In the genomic region with DNA sequence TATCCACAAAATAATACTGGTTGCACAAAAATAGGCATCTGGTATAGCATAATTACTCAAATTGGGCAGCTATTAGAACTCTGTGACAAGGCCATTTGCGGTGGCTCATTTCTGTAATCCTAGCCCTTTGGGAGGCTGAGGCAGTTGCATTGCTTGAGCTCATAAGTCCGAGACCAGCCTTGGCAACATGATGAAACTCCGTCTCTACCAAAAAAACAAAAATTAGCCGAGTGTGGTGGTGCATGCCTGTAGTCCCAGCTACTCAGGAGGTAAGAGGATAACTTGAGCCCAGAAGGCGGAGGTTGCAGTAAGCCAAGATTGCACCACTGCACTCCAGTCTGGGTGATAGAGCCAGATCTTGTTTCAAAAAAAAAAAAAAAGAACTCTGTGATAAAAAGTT, we compare ENCODE assay signal across 29 cellular contexts. TPM values are rescaled to one million over a fixed set of nuclear protein-coding genes. Genes with fewer than 3 reads are reported as not detected.
"Had no signal": no experiment of that assay in that cellular context is flagged by ENCODE, and none has a peak within 500 bp of the region (broad histone marks: within the 10 kb centered on the region; RNA-seq: fewer than 3 reads in every experiment).

No MANE protein-coding gene starts in this region.

- H3K36me3 ChIP-seq: ascending aorta, gastrocnemius medialis had no signal

- H3K4me1 ChIP-seq: foreskin keratinocyte had no signal

- H3K4me3 Mint-ChIP-seq: activated CD4-positive, alpha-beta memory T cell treated with anti-CD3 and anti-CD28 coated beads for 36 hours; activated CD8-positive, alpha-beta memory T cell treated with anti-CD3 and anti-CD28 coated beads, Interleukin-2, amount 10 ng/mL, durations not matched to agents 7 days and 5 days; activated CD8-positive, alpha-beta T cell treated with anti-CD3 and anti-CD28 coated beads, Interleukin-2, amount 10 ng/mL, durations not matched to agents 7 days and 5 days; activated naive CD4-positive, alpha-beta T cell treated with anti-CD3 and anti-CD28 coated beads, Interleukin-2, amount 10 ng/mL, durations not matched to agents 7 days and 5 days; activated naive CD8-positive, alpha-beta T cell treated with anti-CD3 and anti-CD28 coated beads, Interleukin-2, amount 10 ng/mL, durations not matched to agents 7 days and 5 days; brain; central memory CD8-positive, alpha-beta T cell; dendritic cell treated with granulocyte-macrophage colony-stimulating factor and Interleukin-4, amounts not matched to agents 40 ng/mL and 50 ng/mL, for 4 days; endodermal cell had no signal

- H3K27me3 Mint-ChIP-seq: activated CD4-positive, alpha-beta memory T cell treated with anti-CD3 and anti-CD28 coated beads for 36 hours; activated CD8-positive, alpha-beta memory T cell treated with anti-CD3 and anti-CD28 coated beads, Interleukin-2, amount 10 ng/mL, durations not matched to agents 7 days and 5 days; activated naive CD4-positive, alpha-beta T cell treated with anti-CD3 and anti-CD28 coated beads, Interleukin-2, amount 10 ng/mL, durations not matched to agents 7 days and 5 days; activated naive CD8-positive, alpha-beta T cell treated with anti-CD3 and anti-CD28 coated beads, Interleukin-2, amount 10 ng/mL, durations not matched to agents 7 days and 5 days; brain had no signal

- H3K9me3 Mint-ChIP-seq: activated CD4-positive, alpha-beta memory T cell treated with anti-CD3 and anti-CD28 coated beads for 36 hours; activated naive CD4-positive, alpha-beta T cell treated with anti-CD3 and anti-CD28 coated beads, Interleukin-2, amount 10 ng/mL, durations not matched to agents 7 days and 5 days; brain; central memory CD8-positive, alpha-beta T cell; dendritic cell treated with granulocyte-macrophage colony-stimulating factor and Interleukin-4, amounts not matched to agents 40 ng/mL and 50 ng/mL, for 4 days; endodermal cell had no signal

- H3K36me3 Mint-ChIP-seq: activated CD4-positive, alpha-beta memory T cell treated with anti-CD3 and anti-CD28 coated beads for 36 hours; activated CD8-positive, alpha-beta memory T cell treated with anti-CD3 and anti-CD28 coated beads, Interleukin-2, amount 10 ng/mL, durations not matched to agents 7 days and 5 days; activated naive CD4-positive, alpha-beta T cell treated with anti-CD3 and anti-CD28 coated beads, Interleukin-2, amount 10 ng/mL, durations not matched to agents 7 days and 5 days; activated naive CD4-positive, alpha-beta T cell treated with anti-CD3 and anti-CD28 coated beads, Interleukin-2, amount 50 U/mL, for 72 hours; activated naive CD8-positive, alpha-beta T cell treated with anti-CD3 and anti-CD28 coated beads, Interleukin-2, amount 10 ng/mL, durations not matched to agents 7 days and 5 days had no signal

- H3K27ac Mint-ChIP-seq: activated CD4-positive, alpha-beta memory T cell treated with anti-CD3 and anti-CD28 coated beads for 36 hours; activated CD8-positive, alpha-beta memory T cell treated with anti-CD3 and anti-CD28 coated beads, Interleukin-2, amount 10 ng/mL, durations not matched to agents 7 days and 5 days; activated CD8-positive, alpha-beta T cell treated with anti-CD3 and anti-CD28 coated beads, Interleukin-2, amount 10 ng/mL, durations not matched to agents 7 days and 5 days; activated naive CD4-positive, alpha-beta T cell treated with anti-CD3 and anti-CD28 coated beads, Interleukin-2, amount 10 ng/mL, durations not matched to agents 7 days and 5 days; activated naive CD4-positive, alpha-beta T cell treated with anti-CD3 and anti-CD28 coated beads, Interleukin-2, amount 50 U/mL, for 72 hours; activated naive CD8-positive, alpha-beta T cell treated with anti-CD3 and anti-CD28 coated beads, Interleukin-2, amount 10 ng/mL, durations not matched to agents 7 days and 5 days; dendritic cell treated with granulocyte-macrophage colony-stimulating factor and Interleukin-4, amounts not matched to agents 40 ng/mL and 50 ng/mL, for 4 days; endodermal cell had no signal

- DNase-seq: activated CD4-positive, alpha-beta memory T cell treated with anti-CD3 and anti-CD28 coated beads for 36 hours; activated CD4-positive, alpha-beta T cell treated with anti-CD3 and anti-CD28 coated beads for 1 hour; activated CD4-positive, alpha-beta T cell treated with anti-CD3 and anti-CD28 coated beads for 4 hours; activated CD8-positive, alpha-beta memory T cell treated with anti-CD3 and anti-CD28 coated beads, Interleukin-2, amount 10 ng/mL, durations not matched to agents 7 days and 5 days; activated CD8-positive, alpha-beta memory T cell treated with anti-CD3 and anti-CD28 coated beads, Interleukin-2, amount 50 U/mL, for 4 hours; activated CD8-positive, alpha-beta T cell treated with anti-CD3 and anti-CD28 coated beads, Interleukin-2, amount 10 ng/mL, durations not matched to agents 7 days and 5 days; activated gamma-delta T cell; activated naive CD4-positive, alpha-beta T cell; activated naive CD4-positive, alpha-beta T cell treated with anti-CD3 and anti-CD28 coated beads, Interleukin-2, amount 10 ng/mL, durations not matched to agents 7 days and 5 days; activated naive CD8-positive, alpha-beta T cell treated with anti-CD3 and anti-CD28 coated beads, Interleukin-2, amount 10 ng/mL, durations not matched to agents 7 days and 5 days; activated T-cell treated with anti-CD3 and anti-CD28 coated beads, Interleukin-2, amount 50 U/mL, for 1 hour; activated T-cell treated with anti-CD3 and anti-CD28 coated beads, Interleukin-2, amount 50 U/mL, for 48 hours; dorsolateral prefrontal cortex; effector memory CD4-positive, alpha-beta T cell; endodermal cell; foreskin keratinocyte; gastrocnemius medialis; glutamatergic neuron; heart left ventricle; T-helper 2 cell had no signal

- H3K27me3 ChIP-seq: ascending aorta, foreskin keratinocyte, gastrocnemius medialis, heart left ventricle had no signal

- H3K27ac ChIP-seq: ascending aorta, coronary artery, foreskin keratinocyte, gastrocnemius medialis had no signal

- H3K9me3 ChIP-seq: ascending aorta, gastrocnemius medialis, heart left ventricle had no signal

- H3K4me3 ChIP-seq: ascending aorta, coronary artery, dorsolateral prefrontal cortex, gastrocnemius medialis, heart left ventricle had no signal

- ATAC-seq: activated CD8-positive, alpha-beta memory T cell treated with anti-CD3 and anti-CD28 coated beads, Interleukin-2, amount 10 ng/mL, durations not matched to agents 7 days and 5 days; activated CD8-positive, alpha-beta T cell treated with anti-CD3 and anti-CD28 coated beads, Interleukin-2, amount 10 ng/mL, durations not matched to agents 7 days and 5 days; activated naive CD4-positive, alpha-beta T cell treated with anti-CD3 and anti-CD28 coated beads, Interleukin-2, amount 50 U/mL, for 72 hours; esophagus mucosa; foreskin keratinocyte; gastrocnemius medialis; heart left ventricle had no signal

- H3K4me1 Mint-ChIP-seq: activated CD8-positive, alpha-beta memory T cell treated with anti-CD3 and anti-CD28 coated beads, Interleukin-2, amount 10 ng/mL, durations not matched to agents 7 days and 5 days; activated naive CD4-positive, alpha-beta T cell treated with anti-CD3 and anti-CD28 coated beads, Interleukin-2, amount 10 ng/mL, durations not matched to agents 7 days and 5 days; activated naive CD8-positive, alpha-beta T cell treated with anti-CD3 and anti-CD28 coated beads, Interleukin-2, amount 10 ng/mL, durations not matched to agents 7 days and 5 days; central memory CD8-positive, alpha-beta T cell had no signal

RNA-seq across cellular contexts. Expression of gene PLPP3, which starts 36.7 kb away (rescaled TPM):
- total RNA-seq: activated CD4-positive, alpha-beta memory T cell treated with anti-CD3 and anti-CD28 coated beads for 36 hours; activated CD8-positive, alpha-beta memory T cell treated with anti-CD3 and anti-CD28 coated beads for 36 hours; activated CD8-positive, alpha-beta memory T cell treated with anti-CD3 and anti-CD28 coated beads, Interleukin-2, amount 10 ng/mL, durations not matched to agents 7 days and 5 days; activated CD8-positive, alpha-beta T cell treated with anti-CD3 and anti-CD28 coated beads, Interleukin-2, amount 10 ng/mL, durations not matched to agents 7 days and 5 days; activated naive CD4-positive, alpha-beta T cell treated with anti-CD3 and anti-CD28 coated beads, Interleukin-2, amount 50 U/mL, for 72 hours; T-helper 1 cell treated with Interleukin-12 subunit alpha and Interleukin-12 subunit beta and Interleukin-4 antibody, amounts not matched to agents 30 ng/mL and 1 ng/mL, for 36 hours had no signal
